In genomic region chr5:168663276-168664004, GRCh38 we compare ENCODE assay signal across 16 cellular contexts.
A peak's percentile ranks its signal among the peaks of the same experiment; 100 is the strongest.
DNase-seq lines count a peak whose midpoint lies in the region; ATAC-seq, FAIRE-seq and TF ChIP-seq lines count a peak whose summit lies in the region.
"Had no signal": no experiment of that assay in that cellular context is flagged by ENCODE, and none has a peak within 500 bp of the region (broad histone marks: within the 10 kb centered on the region; RNA-seq: fewer than 3 reads in every experiment).

No MANE protein-coding gene starts in this region.

- H3K79me2 ChIP-seq in KMS-11 (ENCODE audit: insufficient read depth, low read depth) = no peaks in the 10 kb centered on the region

- no peaks in the 10 kb centered on the region for H3K9me3 ChIP-seq in BLaER1 treated with 17β-estradiol and CSF1 and Interleukin-3, amounts not matched to agents 10 nM and 100 nM (replicated peaks in 1 of 11)
- H3K9me3 ChIP-seq: A549 had no signal

- peaks cover 3% of the 10 kb centered on the region for H3K27me3 Mint-ChIP-seq in activated CD8-positive, alpha-beta T cell treated with anti-CD3 and anti-CD28 coated beads for 36 hours
- H3K27me3 Mint-ChIP-seq: CD4-positive, CD25-positive, alpha-beta regulatory T cell had no signal

- H3K4me3 Mint-ChIP-seq in activated CD8-positive, alpha-beta T cell treated with anti-CD3 and anti-CD28 coated beads for 36 hours = no peak overlapping the region
- H3K4me3 Mint-ChIP-seq: CD4-positive, CD25-positive, alpha-beta regulatory T cell; HFFc6; IgD-negative memory B cell had no signal

- H3K36me3 ChIP-seq in BLaER1 treated with 17β-estradiol and CSF1 and Interleukin-3, amounts not matched to agents 10 nM and 100 nM = no peaks in the 10 kb centered on the region
- H3K36me3 ChIP-seq in KMS-11 (ENCODE audit: insufficient read depth) (no peaks in the 10 kb centered on the region), bronchial epithelial cell (ENCODE audit: control insufficient read depth, insufficient read depth, low read length) (no peaks in the 10 kb centered on the region)

- no peaks in the 10 kb centered on the region for H3K9me3 Mint-ChIP-seq in activated CD8-positive, alpha-beta T cell treated with anti-CD3 and anti-CD28 coated beads for 36 hours
- H3K9me3 Mint-ChIP-seq: CD4-positive, CD25-positive, alpha-beta regulatory T cell; HFFc6; IgD-negative memory B cell had no signal

- peak overlapping the region; percentile 54 for H2AFZ ChIP-seq in KMS-11 (ENCODE audit: low read depth)

- H3K4me2 ChIP-seq in BLaER1 treated with 17β-estradiol and CSF1 and Interleukin-3, amounts not matched to agents 10 nM and 100 nM = peak overlapping the region in 6 of 11 experiments; percentile 6 to 46 (median 22); a peak in 8 of 22 replicates
- peak overlapping the region; percentile 56 for H3K4me2 ChIP-seq in KMS-11
- H3K4me2 ChIP-seq: A549 had no signal

- H3K27me3 ChIP-seq in BLaER1 treated with 17β-estradiol and CSF1 and Interleukin-3, amounts not matched to agents 10 nM and 100 nM = no peaks in the 10 kb centered on the region
- H3K27me3 ChIP-seq in KMS-11 (ENCODE audit: insufficient read depth, low read depth) = no peaks in the 10 kb centered on the region
- H3K27me3 ChIP-seq in bronchial epithelial cell (ENCODE audit: control insufficient read depth, insufficient read depth, low read length) = no peaks in the 10 kb centered on the region

- H3K27ac Mint-ChIP-seq in activated CD8-positive, alpha-beta T cell treated with anti-CD3 and anti-CD28 coated beads for 36 hours = no peak overlapping the region
- H3K27ac Mint-ChIP-seq: CD4-positive, CD25-positive, alpha-beta regulatory T cell; HFFc6 had no signal

- H3K4me1 Mint-ChIP-seq in activated CD8-positive, alpha-beta T cell treated with anti-CD3 and anti-CD28 coated beads for 36 hours (ENCODE audit: low read depth) = no peaks in the 10 kb centered on the region
- H3K4me1 Mint-ChIP-seq: CD4-positive, CD25-positive, alpha-beta regulatory T cell; IgD-negative memory B cell had no signal

- ATAC-seq in HG02678 (IDR thresholded peaks at IDR 0.05; ENCODE audit: unreplicated experiment) = no peak
- ATAC-seq in activated CD8-positive, alpha-beta T cell treated with anti-CD3 and anti-CD28 coated beads for 36 hours = no peak
- ATAC-seq: A549, GM12878 had no signal

- POLR2A ChIA-PET in activated CD8-positive, alpha-beta T cell treated with anti-CD3 and anti-CD28 coated beads for 36 hours (lab: Charles Lee) = no interaction called here

- H3K4me1 ChIP-seq in BLaER1 treated with 17β-estradiol and CSF1 and Interleukin-3, amounts not matched to agents 10 nM and 100 nM = peaks cover 0 to 11% (median 6%) of the 10 kb centered on the region in 10 experiments; a peak in 12 of 20 replicates
- peaks cover 28% of the 10 kb centered on the region for H3K4me1 ChIP-seq in KMS-11 (ENCODE audit: low read depth, poor library complexity, severe bottlenecking)
- H3K4me1 ChIP-seq: A549 had no signal

- TF ChIP-seq CTCF in KMS-11 (conservative IDR thresholded peaks at IDR 0.05; ENCODE audit: low read depth, low read length) (no peak), bronchial epithelial cell (IDR thresholded peaks at IDR 0.05; ENCODE audit: insufficient read depth, low read length, severe bottlenecking) (no peak)
- TF ChIP-seq CTCF in activated CD8-positive, alpha-beta T cell treated with anti-CD3 and anti-CD28 coated beads for 36 hours (IDR thresholded peaks at IDR 0.05) = no peak

- H3K9ac ChIP-seq in BLaER1 treated with 17β-estradiol and CSF1 and Interleukin-3, amounts not matched to agents 10 nM and 100 nM = no peak overlapping the region
- H3K9ac ChIP-seq in KMS-11 = peak overlapping the region; percentile 16; the same call in 1 of the 2 replicates

- H4K20me1 ChIP-seq in BLaER1 treated with 17β-estradiol and CSF1 and Interleukin-3, amounts not matched to agents 10 nM and 100 nM = no peaks in the 10 kb centered on the region
- H4K20me1 ChIP-seq in KMS-11 (ENCODE audit: insufficient read depth) = no peaks in the 10 kb centered on the region

- intact Hi-C loops in activated CD8-positive, alpha-beta T cell treated with anti-CD3 and anti-CD28 coated beads for 36 hours (cut with micrococcal nuclease) = no loop called here

- FAIRE-seq in bronchial epithelial cell (lab: Jason Lieb, UNC) = peak; percentile 52
- FAIRE-seq: A549, GM12878, GM18507 had no signal

- no peaks in the 10 kb centered on the region for H3K36me3 Mint-ChIP-seq in activated CD8-positive, alpha-beta T cell treated with anti-CD3 and anti-CD28 coated beads for 36 hours (ENCODE audit: low read depth)
- H3K36me3 Mint-ChIP-seq: CD4-positive, CD25-positive, alpha-beta regulatory T cell; IgD-negative memory B cell had no signal

- no peak overlapping the region for H3K4me3 ChIP-seq in BLaER1 treated with 17β-estradiol and CSF1 and Interleukin-3, amounts not matched to agents 10 nM and 100 nM
- H3K4me3 ChIP-seq in KMS-11 (IDR thresholded peaks at IDR 0.05; ENCODE audit: insufficient read depth, low read depth, low read length) (no peak overlapping the region), bronchial epithelial cell (ENCODE audit: low read depth, low read length) (no peak overlapping the region)
- H3K4me3 ChIP-seq: A549, GM12878 had no signal

- DNase-seq in bronchial epithelial cell (ENCODE audit: low read depth) (no peak), renal cortical epithelial cell (ENCODE audit: low read depth) (peak; percentile 16), NCI-H748 (lab: John Stamatoyannopoulos, UW; ENCODE audit: unreplicated experiment) (no peak)
- DNase-seq in activated CD8-positive, alpha-beta T cell treated with anti-CD3 and anti-CD28 coated beads for 36 hours = no peak
- DNase-seq: Calu3; CD4-positive, CD25-positive, alpha-beta regulatory T cell; DMS 273 treated with DMSO at 0.1 percent for 48 hours; HCEC 1CT; HFFc6 had no signal

- CTCF ChIA-PET in activated CD8-positive, alpha-beta T cell treated with anti-CD3 and anti-CD28 coated beads for 36 hours (lab: Charles Lee) = no interaction called here

- no peak overlapping the region for H3K27ac ChIP-seq in BLaER1 treated with 17β-estradiol and CSF1 and Interleukin-3, amounts not matched to agents 10 nM and 100 nM
- peak overlapping the region; percentile 73 for H3K27ac ChIP-seq in KMS-11
- H3K27ac ChIP-seq: A549 had no signal
